1 cellular context compared by ENCODE assay signal in the genomic region with DNA sequence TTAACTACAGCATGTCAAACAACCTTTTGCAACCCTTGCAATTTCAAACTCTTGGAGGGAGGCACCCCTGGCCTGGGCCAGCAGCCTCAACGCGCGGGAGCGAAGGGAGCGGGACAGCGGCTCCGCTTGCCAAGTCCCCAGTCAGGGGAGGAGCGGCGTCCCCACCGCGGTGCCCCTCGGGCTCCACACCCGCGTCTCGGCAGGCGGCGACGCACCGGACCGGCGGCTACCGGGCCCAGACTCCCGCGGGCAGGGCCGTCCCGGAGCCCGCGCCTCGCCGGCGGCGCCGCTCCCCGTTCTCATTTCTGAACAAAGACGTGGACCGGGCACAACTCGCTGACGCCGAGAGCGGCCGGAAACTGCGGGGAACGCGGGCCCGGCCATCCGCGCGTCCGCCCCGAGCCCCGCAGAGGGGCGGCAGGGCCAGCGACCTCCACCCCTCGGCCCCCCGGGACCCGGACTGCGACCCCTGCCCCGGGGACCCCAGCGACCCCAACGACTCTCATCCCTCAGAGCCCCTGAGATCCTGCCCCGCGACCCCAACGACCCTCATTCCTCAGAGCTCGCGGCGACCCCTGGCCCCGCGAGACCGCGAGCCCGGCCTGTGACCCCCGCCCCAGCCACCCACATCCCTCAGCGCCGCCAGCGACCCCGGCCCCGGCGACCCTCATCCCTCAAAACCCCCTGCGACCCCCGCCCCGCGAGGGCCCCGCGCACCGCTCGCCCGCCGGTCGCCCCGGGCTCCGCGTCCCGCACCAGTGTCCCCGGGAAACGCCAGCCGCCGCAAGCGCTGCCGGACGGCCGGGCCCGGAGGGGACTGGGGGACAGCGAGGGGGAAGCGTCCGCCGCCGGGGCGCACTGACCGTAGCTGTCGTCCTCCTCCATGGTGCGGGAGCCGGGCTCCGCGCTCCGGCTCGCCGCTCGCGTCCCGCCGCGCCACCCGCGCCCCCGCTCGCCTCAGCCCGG.
TF ChIP-seq lines count a peak whose summit lies in the region.

A gene with protein sequence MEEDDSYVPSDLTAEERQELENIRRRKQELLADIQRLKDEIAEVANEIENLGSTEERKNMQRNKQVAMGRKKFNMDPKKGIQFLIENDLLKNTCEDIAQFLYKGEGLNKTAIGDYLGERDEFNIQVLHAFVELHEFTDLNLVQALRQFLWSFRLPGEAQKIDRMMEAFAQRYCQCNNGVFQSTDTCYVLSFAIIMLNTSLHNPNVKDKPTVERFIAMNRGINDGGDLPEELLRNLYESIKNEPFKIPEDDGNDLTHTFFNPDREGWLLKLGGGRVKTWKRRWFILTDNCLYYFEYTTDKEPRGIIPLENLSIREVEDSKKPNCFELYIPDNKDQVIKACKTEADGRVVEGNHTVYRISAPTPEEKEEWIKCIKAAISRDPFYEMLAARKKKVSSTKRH (minus strand): TSS at position 935 of the 966 bp plus-strand sequence. CDS start 50 bp downstream, at position 885.

TF ChIP-seq in Ishikawa, 13 proteins besides CTCF, POLR2A, EP300 and RAD21 (continued from another document):
- TF ChIP-seq, protein P1, sequence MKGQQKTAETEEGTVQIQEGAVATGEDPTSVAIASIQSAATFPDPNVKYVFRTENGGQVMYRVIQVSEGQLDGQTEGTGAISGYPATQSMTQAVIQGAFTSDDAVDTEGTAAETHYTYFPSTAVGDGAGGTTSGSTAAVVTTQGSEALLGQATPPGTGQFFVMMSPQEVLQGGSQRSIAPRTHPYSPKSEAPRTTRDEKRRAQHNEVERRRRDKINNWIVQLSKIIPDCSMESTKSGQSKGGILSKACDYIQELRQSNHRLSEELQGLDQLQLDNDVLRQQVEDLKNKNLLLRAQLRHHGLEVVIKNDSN (IDR thresholded peaks at IDR 0.05): no peak
- TF ChIP-seq, protein P2, sequence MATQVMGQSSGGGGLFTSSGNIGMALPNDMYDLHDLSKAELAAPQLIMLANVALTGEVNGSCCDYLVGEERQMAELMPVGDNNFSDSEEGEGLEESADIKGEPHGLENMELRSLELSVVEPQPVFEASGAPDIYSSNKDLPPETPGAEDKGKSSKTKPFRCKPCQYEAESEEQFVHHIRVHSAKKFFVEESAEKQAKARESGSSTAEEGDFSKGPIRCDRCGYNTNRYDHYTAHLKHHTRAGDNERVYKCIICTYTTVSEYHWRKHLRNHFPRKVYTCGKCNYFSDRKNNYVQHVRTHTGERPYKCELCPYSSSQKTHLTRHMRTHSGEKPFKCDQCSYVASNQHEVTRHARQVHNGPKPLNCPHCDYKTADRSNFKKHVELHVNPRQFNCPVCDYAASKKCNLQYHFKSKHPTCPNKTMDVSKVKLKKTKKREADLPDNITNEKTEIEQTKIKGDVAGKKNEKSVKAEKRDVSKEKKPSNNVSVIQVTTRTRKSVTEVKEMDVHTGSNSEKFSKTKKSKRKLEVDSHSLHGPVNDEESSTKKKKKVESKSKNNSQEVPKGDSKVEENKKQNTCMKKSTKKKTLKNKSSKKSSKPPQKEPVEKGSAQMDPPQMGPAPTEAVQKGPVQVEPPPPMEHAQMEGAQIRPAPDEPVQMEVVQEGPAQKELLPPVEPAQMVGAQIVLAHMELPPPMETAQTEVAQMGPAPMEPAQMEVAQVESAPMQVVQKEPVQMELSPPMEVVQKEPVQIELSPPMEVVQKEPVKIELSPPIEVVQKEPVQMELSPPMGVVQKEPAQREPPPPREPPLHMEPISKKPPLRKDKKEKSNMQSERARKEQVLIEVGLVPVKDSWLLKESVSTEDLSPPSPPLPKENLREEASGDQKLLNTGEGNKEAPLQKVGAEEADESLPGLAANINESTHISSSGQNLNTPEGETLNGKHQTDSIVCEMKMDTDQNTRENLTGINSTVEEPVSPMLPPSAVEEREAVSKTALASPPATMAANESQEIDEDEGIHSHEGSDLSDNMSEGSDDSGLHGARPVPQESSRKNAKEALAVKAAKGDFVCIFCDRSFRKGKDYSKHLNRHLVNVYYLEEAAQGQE (IDR thresholded peaks at IDR 0.05; ENCODE audit: low read depth): no peak
- TF ChIP-seq EGR1 (IDR thresholded peaks at IDR 0.05) (0 out of 2 replicates have a peak, but pooled peaks have one; percentile 15), TEAD4 (IDR thresholded peaks at IDR 0.05) (no peak), ZBTB7A (IDR thresholded peaks at IDR 0.05; ENCODE audit: low read depth) (peak; percentile 99), YY1 (IDR thresholded peaks at IDR 0.05; ENCODE audit: low read depth) (no peak)
TF ChIP-seq in Ishikawa: peak in this region for 3.
